In genomic region chr2:174066871-174067270, GRCh38 we compare ENCODE assay signal across 16 cellular contexts.
DNase-seq lines count a peak whose midpoint lies in the region; ATAC-seq, FAIRE-seq and TF ChIP-seq lines count a peak whose summit lies in the region.
"Had no signal": no experiment of that assay in that cellular context is flagged by ENCODE, and none has a peak within 500 bp of the region (broad histone marks: within the 10 kb centered on the region; RNA-seq: fewer than 3 reads in every experiment).

No MANE protein-coding gene starts in this region.

- H3K4me1 ChIP-seq in GM23248 (ENCODE audit: insufficient read depth): no peaks in the 10 kb centered on the region
- peaks cover 5 to 8% of the 10 kb centered on the region in 2 experiments; a peak in 2 of 5 replicates for H3K4me1 ChIP-seq in K562 (replicated peaks in 1 of 2; ENCODE audit: control insufficient read depth in 2 of 2, insufficient read depth in 2 of 2, low read length in 2 of 2)

- no peak for ATAC-seq in K562
- ATAC-seq in stimulated activated naive B cell treated with anti-CD40 and anti-IgM and Interleukin-4, amounts not matched to agents 10 μg/mL and 1 μg/mL and 100 μg/mL, for 72 hours (replicated peaks): no peak
- ATAC-seq: CD8-positive, alpha-beta T cell had no signal

- TF ChIP-seq POLR2A in K562 (conservative IDR thresholded peaks at IDR 0.05): no peak

- H3K9ac ChIP-seq in GM23248: no peak overlapping the region
- no peak overlapping the region for H3K9ac ChIP-seq in K562 (ENCODE audit: insufficient read depth in 1 of 2, low read depth in 2 of 2, low read length in 2 of 2)

- H3K36me3 Mint-ChIP-seq in activated CD4-positive, alpha-beta T cell treated with anti-CD3 and anti-CD28 coated beads, Interleukin-2, amount 10 ng/mL, durations not matched to agents 24 days and 14 days (ENCODE audit: low read depth): no peaks in the 10 kb centered on the region
- H3K36me3 Mint-ChIP-seq in stimulated activated naive B cell treated with anti-CD40 and anti-IgM and Interleukin-4, amounts not matched to agents 10 μg/mL and 1 μg/mL and 100 μg/mL, for 72 hours: peaks cover 0 to 2% of the 10 kb centered on the region in 2 donors
- H3K36me3 Mint-ChIP-seq: CD14-positive monocyte; CD8-positive, alpha-beta T cell had no signal

- no peak overlapping the region for H3K27ac Mint-ChIP-seq in activated CD4-positive, alpha-beta T cell treated with anti-CD3 and anti-CD28 coated beads, Interleukin-2, amount 10 ng/mL, durations not matched to agents 24 days and 14 days
- H3K27ac Mint-ChIP-seq in stimulated activated naive B cell treated with anti-CD40 and anti-IgM and Interleukin-4, amounts not matched to agents 10 μg/mL and 1 μg/mL and 100 μg/mL, for 72 hours: peak overlapping the region; percentile 1
- H3K27ac Mint-ChIP-seq: CD14-positive monocyte; CD8-positive, alpha-beta T cell had no signal

- H3K9me2 ChIP-seq in GM23248 (ENCODE audit: insufficient read depth): no peaks in the 10 kb centered on the region

- H3K4me2 ChIP-seq in GM23248 (ENCODE audit: unreplicated experiment) (no peak overlapping the region), K562 (ENCODE audit: insufficient read depth, low read length) (no peak overlapping the region)

- peaks cover 9% of the 10 kb centered on the region for H3K27me3 Mint-ChIP-seq in activated CD4-positive, alpha-beta T cell treated with anti-CD3 and anti-CD28 coated beads, Interleukin-2, amount 10 ng/mL, durations not matched to agents 24 days and 14 days
- H3K27me3 Mint-ChIP-seq in stimulated activated naive B cell treated with anti-CD40 and anti-IgM and Interleukin-4, amounts not matched to agents 10 μg/mL and 1 μg/mL and 100 μg/mL, for 72 hours: peaks cover 15 to 29% of the 10 kb centered on the region in 2 donors

- POLR2A ChIA-PET in K562 (lab: Yijun Ruan, JAX): no interaction called here

- FAIRE-seq in K562 (lab: Jason Lieb, UNC) (peak; percentile 15), RCC 7860 (lab: Jason Lieb, UNC) (no peak)
- FAIRE-seq: G401.6, GM12891 had no signal

- H3K4me3 ChIP-seq in GM23248 (no peak overlapping the region), K562 (no peak overlapping the region)

- CTCF ChIA-PET in K562 (lab: Yijun Ruan, JAX; ENCODE audit: low intra/inter-chr PET ratio): no interaction called here

- H2AFZ ChIP-seq in GM23248 (no peak overlapping the region), K562 (ENCODE audit: low read depth, low read length) (no peak overlapping the region)

- no peaks in the 10 kb centered on the region for H3K9me1 ChIP-seq in K562 (ENCODE audit: control insufficient read depth, insufficient read depth, low read length)

- TF ChIP-seq RAD21 in K562 (CRISPR knock-in tag; conservative IDR thresholded peaks at IDR 0.05 in 1 of 2, IDR thresholded peaks at IDR 0.05 in 1 of 2): no peak

- H4K20me1 ChIP-seq in GM23248 (ENCODE audit: insufficient read depth): no peaks in the 10 kb centered on the region
- H4K20me1 ChIP-seq in K562 (replicated peaks; ENCODE audit: control insufficient read depth, insufficient read depth, low read length): no peaks in the 10 kb centered on the region

- no TSS peak for BruUV-seq in K562 (replicated peaks; lab: Mats Ljungman, UMichigan)

- H3K4me1 Mint-ChIP-seq in activated CD4-positive, alpha-beta T cell treated with anti-CD3 and anti-CD28 coated beads, Interleukin-2, amount 10 ng/mL, durations not matched to agents 24 days and 14 days: no peaks in the 10 kb centered on the region
- no peaks in the 10 kb centered on the region for H3K4me1 Mint-ChIP-seq in stimulated activated naive B cell treated with anti-CD40 and anti-IgM and Interleukin-4, amounts not matched to agents 10 μg/mL and 1 μg/mL and 100 μg/mL, for 72 hours

- in situ Hi-C loops in GM23248 (cut with MboI) (loop anchor here (25.0 kb wide), 1 partner anchor 655 kb away; no protein-coding TSS in a partner anchor), K562 (cut with MboI) (no loop called here)

- 63 to 64% methylated on average over 7 of the region's 7 CpGs for WGBS in GM23248 (ENCODE audit: low coverage in 1 of 2, low lambda C conversion rate in 2 of 2, missing lambda C conversion rate in 2 of 2), 2 experiments
- WGBS in K562 (ENCODE audit: insufficient coverage, low coverage, missing lambda C conversion rate): 50% methylated on average over 7 of the region's 7 CpGs

- no peak overlapping the region for H3K27ac ChIP-seq in GM23248
- no peak overlapping the region for H3K27ac ChIP-seq in K562 (ENCODE audit: extremely low read depth, low read depth, low read length)
- H3K27ac ChIP-seq: 22Rv1 had no signal

- TF ChIP-seq EP300 in K562 (IDR thresholded peaks at IDR 0.05; ENCODE audit: low read length): no peak

- no peaks in the 10 kb centered on the region; the same call in 1 of the 2 replicates for H3F3A ChIP-seq in GM23248 (ENCODE audit: insufficient read depth)

- H3K9me3 Mint-ChIP-seq in activated CD4-positive, alpha-beta T cell treated with anti-CD3 and anti-CD28 coated beads, Interleukin-2, amount 10 ng/mL, durations not matched to agents 24 days and 14 days: no peaks in the 10 kb centered on the region
- no peaks in the 10 kb centered on the region for H3K9me3 Mint-ChIP-seq in stimulated activated naive B cell treated with anti-CD40 and anti-IgM and Interleukin-4, amounts not matched to agents 10 μg/mL and 1 μg/mL and 100 μg/mL, for 72 hours
- H3K9me3 Mint-ChIP-seq: CD8-positive, alpha-beta T cell had no signal

- intact Hi-C loops in activated CD4-positive, alpha-beta T cell treated with anti-CD3 and anti-CD28 coated beads, Interleukin-2, amount 10 ng/mL, durations not matched to agents 24 days and 14 days (cut with micrococcal nuclease): no loop called here
- intact Hi-C loops in K562 (cut with micrococcal nuclease): no loop called here

- H3K27me3 ChIP-seq in GM23248 (replicated peaks; ENCODE audit: insufficient read depth): no peaks in the 10 kb centered on the region
- H3K27me3 ChIP-seq in K562 (ENCODE audit: control insufficient read depth in 2 of 2, insufficient read depth in 2 of 2, low read length in 2 of 2): no peaks in the 10 kb centered on the region

- no peaks in the 10 kb centered on the region for H3K36me3 ChIP-seq in GM23248 (ENCODE audit: low read depth)
- H3K36me3 ChIP-seq in K562 (ENCODE audit: control insufficient read depth, insufficient read depth, low read length): no peaks in the 10 kb centered on the region

- TF ChIP-seq CTCF in K562 (IDR thresholded peaks at IDR 0.05 in 2 of 3, conservative IDR thresholded peaks at IDR 0.05 in 1 of 3; ENCODE audit: insufficient read depth in 2 of 3, low read depth in 1 of 3, low read length in 3 of 3): no peak

- no peaks in the 10 kb centered on the region for H3K9me3 ChIP-seq in GM23248 (ENCODE audit: low read depth)
- H3K9me3 ChIP-seq in K562 (replicated peaks; ENCODE audit: control insufficient read depth, insufficient read depth, low read depth, low read length): no peaks in the 10 kb centered on the region

- no peaks in the 10 kb centered on the region for H3K79me2 ChIP-seq in GM23248 (ENCODE audit: insufficient read depth)
- H3K79me2 ChIP-seq in K562 (ENCODE audit: control insufficient read depth, insufficient read depth, low read length): no peaks in the 10 kb centered on the region

- H3K4me3 Mint-ChIP-seq in activated CD4-positive, alpha-beta T cell treated with anti-CD3 and anti-CD28 coated beads, Interleukin-2, amount 10 ng/mL, durations not matched to agents 24 days and 14 days: no peak overlapping the region
- no peak overlapping the region for H3K4me3 Mint-ChIP-seq in stimulated activated naive B cell treated with anti-CD40 and anti-IgM and Interleukin-4, amounts not matched to agents 10 μg/mL and 1 μg/mL and 100 μg/mL, for 72 hours
- H3K4me3 Mint-ChIP-seq: CD14-positive monocyte; CD8-positive, alpha-beta T cell; H9 had no signal

- peak; percentile 43 for DNase-seq in activated CD4-positive, alpha-beta T cell treated with anti-CD3 and anti-CD28 coated beads, Interleukin-2, amount 10 ng/mL, durations not matched to agents 24 days and 14 days
- no peak for DNase-seq in activated CD4-positive, alpha-beta T cell treated with anti-CD3 and anti-CD28 coated beads, Interleukin-2, amount 50 U/mL, for 48 hours
- DNase-seq in GM23248: peak; percentile 27
- no peak for DNase-seq in K562 (ENCODE audit: extremely low read depth in 1 of 4, low spot score in 3 of 4)
- DNase-seq in stimulated activated naive B cell treated with anti-CD40 and anti-IgM and Interleukin-4, amounts not matched to agents 10 μg/mL and 1 μg/mL and 100 μg/mL, for 72 hours: no peak
- DNase-seq in RCC 7860 (ENCODE audit: low spot score): no peak
- no peak for DNase-seq in COLO668 (lab: John Stamatoyannopoulos, UW; ENCODE audit: unreplicated experiment)
- DNase-seq in LoVo (ENCODE audit: low spot score): no peak
- DNase-seq: CD8-positive, alpha-beta T cell; DMS53; GOT3; H9 had no signal

TF ChIP-seq in K562, 482 proteins besides CTCF, POLR2A, EP300 and RAD21:
- TF ChIP-seq KDM5B (IDR thresholded peaks at IDR 0.05; ENCODE audit: insufficient replicate concordance, low read depth, low read length) (no peak), ATF1 (CRISPR knock-in tag; IDR thresholded peaks at IDR 0.05) (no peak), ATF1 (tag; IDR thresholded peaks at IDR 0.05) (0 out of 2 replicates have a peak, but pooled peaks have one; percentile 40), ATF3 (IDR thresholded peaks at IDR 0.05) (peak; percentile 36; the same call in 1 of the 2 replicates), ATF3 (CRISPR knock-in tag; conservative IDR thresholded peaks at IDR 0.05) (no peak)

Comparison
In these comparisons a context has a peak if more than half of its experiments do, and no peak if none do; other contexts are left out.
1. DNase-seq: peak in activated CD4-positive, alpha-beta T cell treated with anti-CD3 and anti-CD28 coated beads, Interleukin-2, amount 10 ng/mL, durations not matched to agents 24 days and 14 days (single experiment) and GM23248 (single experiment); none in activated CD4-positive, alpha-beta T cell treated with anti-CD3 and anti-CD28 coated beads, Interleukin-2, amount 50 U/mL, for 48 hours (0 of 2), K562 (0 of 4), stimulated activated naive B cell treated with anti-CD40 and anti-IgM and Interleukin-4, amounts not matched to agents 10 μg/mL and 1 μg/mL and 100 μg/mL, for 72 hours (single experiment), RCC 7860 (single experiment), COLO668 (single experiment) and LoVo (single experiment).